Comparison of ENCODE assay signal across 13 cellular contexts in genomic region chr7:2928256-2928612, GRCh38.
"Had no signal": no experiment of that assay in that cellular context is flagged by ENCODE, and none has a peak within 500 bp of the region (broad histone marks: within the 10 kb centered on the region; RNA-seq: fewer than 3 reads in every experiment).

No MANE protein-coding gene starts in this region.

- H3K27me3 Mint-ChIP-seq: activated B cell treated with CpG ODN at 0.5 μM for 24 hours; activated CD8-positive, alpha-beta T cell treated with anti-CD3 and anti-CD28 coated beads for 36 hours; activated naive CD8-positive, alpha-beta T cell treated with anti-CD3 and anti-CD28 coated beads for 36 hours had no signal

- H3K4me3 ChIP-seq: gastrocnemius medialis, ovary, thyroid gland had no signal

- H3K4me1 ChIP-seq: gastrocnemius medialis, thyroid gland had no signal

- H3K27ac ChIP-seq: brain microvascular endothelial cell, gastrocnemius medialis, thyroid gland had no signal

- H3K27me3 ChIP-seq: ovary, thyroid gland had no signal

- DNase-seq: activated B cell treated with CpG ODN at 0.5 μM for 24 hours; activated CD4-positive, alpha-beta T cell treated with anti-CD3 and anti-CD28 coated beads for 48 hours; activated CD8-positive, alpha-beta T cell treated with anti-CD3 and anti-CD28 coated beads for 36 hours; activated gamma-delta T cell; activated naive CD8-positive, alpha-beta T cell treated with anti-CD3 and anti-CD28 coated beads for 36 hours; brain microvascular endothelial cell; erythroblast; gastrocnemius medialis; midbrain; thyroid gland had no signal

- H3K4me3 Mint-ChIP-seq: activated B cell treated with CpG ODN at 0.5 μM for 24 hours; activated CD8-positive, alpha-beta T cell treated with anti-CD3 and anti-CD28 coated beads for 36 hours; activated naive CD8-positive, alpha-beta T cell treated with anti-CD3 and anti-CD28 coated beads for 36 hours; activated T-cell treated with anti-CD3 and anti-CD28 coated beads, Interleukin-2, amount 50 U/mL, for 4 hours; stimulated activated effector memory CD8-positive, alpha-beta T cell treated with anti-CD3 and anti-CD28 coated beads, Interleukin-12 subunit alpha, Interleukin-12 subunit beta, amount 100 ng/mL, for 72 hours had no signal

- H3K27ac Mint-ChIP-seq: activated B cell treated with CpG ODN at 0.5 μM for 24 hours; activated CD8-positive, alpha-beta T cell treated with anti-CD3 and anti-CD28 coated beads for 36 hours; activated naive CD8-positive, alpha-beta T cell treated with anti-CD3 and anti-CD28 coated beads for 36 hours; stimulated activated effector memory CD8-positive, alpha-beta T cell treated with anti-CD3 and anti-CD28 coated beads, Interleukin-12 subunit alpha, Interleukin-12 subunit beta, amount 100 ng/mL, for 72 hours had no signal

- H3K36me3 ChIP-seq: brain microvascular endothelial cell, gastrocnemius medialis, ovary, thyroid gland had no signal

- ATAC-seq: activated CD8-positive, alpha-beta T cell treated with anti-CD3 and anti-CD28 coated beads for 36 hours; activated T-cell treated with anti-CD3 and anti-CD28 coated beads, Interleukin-2, amount 50 U/mL, for 4 hours; gastrocnemius medialis; stimulated activated effector memory CD8-positive, alpha-beta T cell treated with anti-CD3 and anti-CD28 coated beads, Interleukin-12 subunit alpha, Interleukin-12 subunit beta, amount 100 ng/mL, for 72 hours had no signal

- H3K9me3 Mint-ChIP-seq: activated B cell treated with CpG ODN at 0.5 μM for 24 hours; activated CD8-positive, alpha-beta T cell treated with anti-CD3 and anti-CD28 coated beads for 36 hours; activated naive CD8-positive, alpha-beta T cell treated with anti-CD3 and anti-CD28 coated beads for 36 hours; activated T-cell treated with anti-CD3 and anti-CD28 coated beads, Interleukin-2, amount 50 U/mL, for 4 hours; stimulated activated effector memory CD8-positive, alpha-beta T cell treated with anti-CD3 and anti-CD28 coated beads, Interleukin-12 subunit alpha, Interleukin-12 subunit beta, amount 100 ng/mL, for 72 hours had no signal

- H3K9me3 ChIP-seq: gastrocnemius medialis, ovary, thyroid gland had no signal

- H3K4me1 Mint-ChIP-seq: activated B cell treated with CpG ODN at 0.5 μM for 24 hours; activated naive CD8-positive, alpha-beta T cell treated with anti-CD3 and anti-CD28 coated beads for 36 hours had no signal
